2 cellular contexts compared by ENCODE assay signal in the genomic region with DNA sequence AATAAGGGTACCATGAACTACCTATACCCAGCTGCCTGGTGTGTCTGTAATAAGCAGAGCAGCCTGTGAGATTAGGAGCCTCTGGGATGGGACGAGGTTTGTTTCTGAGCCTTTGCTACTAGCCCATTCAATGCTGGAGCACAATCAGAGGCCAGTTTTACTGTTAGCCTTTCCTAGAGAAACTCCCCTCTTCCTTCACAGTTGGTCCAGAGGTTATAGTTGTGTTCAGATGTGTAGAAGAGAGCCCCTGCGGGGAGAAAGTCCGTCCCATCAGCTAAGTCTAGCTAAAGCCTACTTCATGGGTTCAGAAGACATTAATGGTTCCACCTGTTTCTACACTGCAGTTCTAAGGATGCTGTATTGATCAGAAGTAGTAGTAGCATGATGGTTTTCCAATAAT.
TF ChIP-seq lines count a peak whose summit lies in the region.

No MANE protein-coding gene starts in this region.

TF ChIP-seq in K562, 482 proteins besides CTCF, POLR2A, EP300 and RAD21 (continues in another document):
- TF ChIP-seq FIP1L1 (IDR thresholded peaks at IDR 0.05; ENCODE audit: low read depth, low read length, poor library complexity, severe bottlenecking) (no peak), SMAD4 (CRISPR knock-in tag; conservative IDR thresholded peaks at IDR 0.05) (no peak), IRF2 (CRISPR knock-in tag; IDR thresholded peaks at IDR 0.05) (no peak), ZNF174 (CRISPR knock-in tag; IDR thresholded peaks at IDR 0.05) (no peak), CCAR2 (IDR thresholded peaks at IDR 0.05; ENCODE audit: low read depth, low read length) (no peak), ZNF561 (CRISPR knock-in tag; conservative IDR thresholded peaks at IDR 0.05) (no peak), RBM25 (IDR thresholded peaks at IDR 0.05; ENCODE audit: low read depth, low read length, severe bottlenecking) (no peak), RUNX1 (IDR thresholded peaks at IDR 0.05; ENCODE audit: low read depth) (no peak), HMGXB4 (CRISPR knock-in tag; IDR thresholded peaks at IDR 0.05) (0 out of 2 replicates have a peak, but pooled peaks have one; percentile 65), ZNF175 (CRISPR knock-in tag; IDR thresholded peaks at IDR 0.05; ENCODE audit: low read depth) (no peak), HDAC3 (IDR thresholded peaks at IDR 0.05; ENCODE audit: borderline replicate concordance, partially characterized antibody) (no peak), NR2C2 (CRISPR knock-in tag; IDR thresholded peaks at IDR 0.05) (no peak), NR2C2 (tag; IDR thresholded peaks at IDR 0.05) (no peak), SIX5 (IDR thresholded peaks at IDR 0.05; ENCODE audit: borderline replicate concordance in 1 of 2, insufficient read depth in 1 of 2, low read depth in 1 of 2, low read length in 2 of 2) (no peak), HLTF (IDR thresholded peaks at IDR 0.05) (no peak), RREB1 (CRISPR knock-in tag; IDR thresholded peaks at IDR 0.05) (no peak)
- TF ChIP-seq, protein P1, sequence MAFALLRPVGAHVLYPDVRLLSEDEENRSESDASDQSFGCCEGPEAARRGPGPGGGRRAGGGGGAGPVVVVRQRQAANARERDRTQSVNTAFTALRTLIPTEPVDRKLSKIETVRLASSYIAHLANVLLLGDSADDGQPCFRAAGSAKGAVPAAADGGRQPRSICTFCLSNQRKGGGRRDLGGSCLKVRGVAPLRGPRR (CRISPR knock-in tag; IDR thresholded peaks at IDR 0.05): no peak
- TF ChIP-seq, protein P2, sequence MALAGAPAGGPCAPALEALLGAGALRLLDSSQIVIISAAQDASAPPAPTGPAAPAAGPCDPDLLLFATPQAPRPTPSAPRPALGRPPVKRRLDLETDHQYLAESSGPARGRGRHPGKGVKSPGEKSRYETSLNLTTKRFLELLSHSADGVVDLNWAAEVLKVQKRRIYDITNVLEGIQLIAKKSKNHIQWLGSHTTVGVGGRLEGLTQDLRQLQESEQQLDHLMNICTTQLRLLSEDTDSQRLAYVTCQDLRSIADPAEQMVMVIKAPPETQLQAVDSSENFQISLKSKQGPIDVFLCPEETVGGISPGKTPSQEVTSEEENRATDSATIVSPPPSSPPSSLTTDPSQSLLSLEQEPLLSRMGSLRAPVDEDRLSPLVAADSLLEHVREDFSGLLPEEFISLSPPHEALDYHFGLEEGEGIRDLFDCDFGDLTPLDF (CRISPR knock-in tag; IDR thresholded peaks at IDR 0.05): peak; percentile 68

TF ChIP-seq in SK-N-SH treated with all-trans-retinoic acid at 6 μM for 48 hours, 23 proteins besides CTCF, POLR2A, EP300 and RAD21:
- no peak for TF ChIP-seq PPARA (CRISPR knock-in tag; IDR thresholded peaks at IDR 0.05; ENCODE audit: borderline replicate concordance)
- no peak for TF ChIP-seq ZNF8 (CRISPR knock-in tag; IDR thresholded peaks at IDR 0.05)
- no peak for TF ChIP-seq ISL1 (CRISPR knock-in tag; IDR thresholded peaks at IDR 0.05)
- no peak for TF ChIP-seq ESRRG (CRISPR knock-in tag; IDR thresholded peaks at IDR 0.05)
- TF ChIP-seq SNAI2 (CRISPR knock-in tag; IDR thresholded peaks at IDR 0.05): no peak
